Comparison of ENCODE assay signal across 25 cellular contexts in the genomic region with DNA sequence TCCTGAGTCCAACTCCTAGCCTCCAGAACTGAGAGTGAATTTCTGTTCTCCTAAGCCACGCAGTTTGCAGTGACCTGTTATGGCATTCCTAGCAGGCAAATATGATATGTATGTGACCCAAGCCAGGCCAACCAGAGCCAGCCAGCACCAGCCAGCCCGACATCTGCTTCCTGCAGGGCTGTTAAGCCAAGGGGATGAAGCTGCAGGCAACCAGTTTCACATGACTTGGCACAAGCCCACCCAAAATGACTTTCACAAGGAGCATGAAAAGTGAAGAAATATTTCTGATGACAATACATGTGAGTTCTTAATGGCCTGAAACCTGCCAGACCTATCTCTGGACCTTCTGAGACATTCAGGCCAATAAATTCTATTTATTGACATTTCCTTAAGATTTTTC.
DNase-seq lines count a peak whose midpoint lies in the region; ATAC-seq, FAIRE-seq and TF ChIP-seq lines count a peak whose summit lies in the region.
"Had no signal": no experiment of that assay in that cellular context is flagged by ENCODE, and none has a peak within 500 bp of the region (broad histone marks: within the 10 kb centered on the region; RNA-seq: fewer than 3 reads in every experiment).

No MANE protein-coding gene starts in this region.

- H3K36me3 ChIP-seq in MG63 (no peaks in the 10 kb centered on the region), endothelial cell of umbilical vein (ENCODE audit: control insufficient read depth in 2 of 2, extremely low read depth in 1 of 2, insufficient read depth in 2 of 2, low read length in 2 of 2) (no peaks in the 10 kb centered on the region), tibial artery (no peaks in the 10 kb centered on the region)
- H3K36me3 ChIP-seq: ascending aorta had no signal

- peaks cover 47% of the 10 kb centered on the region for H3K4me1 ChIP-seq in endothelial cell of umbilical vein (ENCODE audit: control insufficient read depth, extremely low read depth, insufficient read depth, low read length)
- H3K4me1 ChIP-seq in tibial artery: peaks cover 0 to 89% (median 44%) of the 10 kb centered on the region in 4 donors

- H4K20me1 ChIP-seq in endothelial cell of umbilical vein (replicated peaks; ENCODE audit: control insufficient read depth, extremely low read depth, insufficient read depth, low read length): no peaks in the 10 kb centered on the region

- CTCF ChIA-PET in endothelial cell of umbilical vein (lab: Charles Lee): interaction anchor here (1.1 to 1.2 kb wide), 2 partner anchors 13 to 66 kb away, joined by 3 to 5 read pairs; no protein-coding TSS in a partner anchor

- no TSS peak for BruUV-seq in endothelial cell of umbilical vein (replicated peaks; lab: Mats Ljungman, UMichigan)

- H3K27me3 ChIP-seq in MG63 (no peaks in the 10 kb centered on the region), endothelial cell of umbilical vein (ENCODE audit: control insufficient read depth in 2 of 2, insufficient read depth in 2 of 2, low read length in 2 of 2) (no peaks in the 10 kb centered on the region), tibial artery (no peaks in the 10 kb centered on the region)
- H3K27me3 ChIP-seq: ascending aorta, testis had no signal

- H3K9ac ChIP-seq in endothelial cell of umbilical vein (replicated peaks; ENCODE audit: extremely low read depth, insufficient read depth, low read length): no peak overlapping the region

- dilution Hi-C loops in endothelial cell of umbilical vein (cut with MboI; ENCODE audit: extremely low pct_ligation_motif_present, low sequenced_read_pairs): no loop called here

- TF ChIP-seq POLR2A in endothelial cell of umbilical vein (IDR thresholded peaks at IDR 0.05; ENCODE audit: low read depth, low read length): no peak

- H3K36me3 Mint-ChIP-seq in memory B cell: peaks cover 5% of the 10 kb centered on the region

- no peak overlapping the region for H3K4me3 Mint-ChIP-seq in memory B cell
- H3K4me3 Mint-ChIP-seq: activated B cell treated with CpG ODN at 0.5 μM for 24 hours; activated naive CD8-positive, alpha-beta T cell treated with anti-CD3 and anti-CD28 coated beads for 36 hours; CD8-positive, alpha-beta T cell; HFFc6; stimulated activated naive B cell treated with anti-CD40 and anti-IgM and Interleukin-4, amounts not matched to agents 10 μg/mL and 1 μg/mL and 100 μg/mL, for 72 hours had no signal

- no peak for TF ChIP-seq CTCF in endothelial cell of umbilical vein (IDR thresholded peaks at IDR 0.05; ENCODE audit: extremely low read depth in 1 of 2, insufficient read depth in 1 of 2, low read depth in 1 of 2, low read length in 2 of 2)
- TF ChIP-seq CTCF in tibial artery (IDR thresholded peaks at IDR 0.05): no peak

- H3K27ac Mint-ChIP-seq in memory B cell: peak overlapping the region; percentile 70
- H3K27ac Mint-ChIP-seq: activated B cell treated with CpG ODN at 0.5 μM for 24 hours; CD8-positive, alpha-beta T cell; HFFc6; stimulated activated naive B cell treated with anti-CD40 and anti-IgM and Interleukin-4, amounts not matched to agents 10 μg/mL and 1 μg/mL and 100 μg/mL, for 72 hours had no signal

- H3K27ac ChIP-seq in endothelial cell of umbilical vein (ENCODE audit: insufficient read depth, low read depth, low read length): no peak overlapping the region
- H3K27ac ChIP-seq in tibial artery: no peak overlapping the region
- H3K27ac ChIP-seq: ascending aorta, epithelial cell of prostate, testis had no signal

- H3K9me3 Mint-ChIP-seq in memory B cell: no peaks in the 10 kb centered on the region
- H3K9me3 Mint-ChIP-seq: activated B cell treated with CpG ODN at 0.5 μM for 24 hours; activated naive CD8-positive, alpha-beta T cell treated with anti-CD3 and anti-CD28 coated beads for 36 hours; CD8-positive, alpha-beta T cell; HFFc6; stimulated activated naive B cell treated with anti-CD40 and anti-IgM and Interleukin-4, amounts not matched to agents 10 μg/mL and 1 μg/mL and 100 μg/mL, for 72 hours had no signal

- H3K9me3 ChIP-seq in MG63 (no peaks in the 10 kb centered on the region), endothelial cell of umbilical vein (replicated peaks; ENCODE audit: control insufficient read depth, insufficient read depth, low read length) (no peaks in the 10 kb centered on the region), tibial artery (no peaks in the 10 kb centered on the region)
- H3K9me3 ChIP-seq: ascending aorta, testis had no signal

- peaks cover 40% of the 10 kb centered on the region for H3K4me1 Mint-ChIP-seq in memory B cell

- DNase-seq in MG63 (peak; percentile 49), endothelial cell of umbilical vein (ENCODE audit: low read depth, low spot score) (peak; percentile 19), memory B cell (ENCODE audit: low spot score in 2 of 2) (no peak), tibial artery (peak; percentile 60 to 80), GM19240 (ENCODE audit: insufficient read length, low spot score) (no peak), SHP77 treated with DMSO at 0.1 percent for 48 hours (lab: John Stamatoyannopoulos, UW) (no peak), NCI-H2171 (lab: John Stamatoyannopoulos, UW) (no peak)
- DNase-seq: activated B cell treated with CpG ODN at 0.5 μM for 24 hours; activated naive CD8-positive, alpha-beta T cell treated with anti-CD3 and anti-CD28 coated beads for 36 hours; AML-193; CD8-positive, alpha-beta T cell; central memory CD4-positive, alpha-beta T cell; HFFc6; IMR-90; kidney glomerular epithelial cell; NCI-H1092; NCI-H187 treated with DMSO at 0.1 percent for 48 hours; NCI-H345; NCI-H82; SIG-M5; stimulated activated CD4-positive, alpha-beta T cell treated with anti-CD3 and anti-CD28 coated beads, Interleukin-2, amount 100 ng/mL, for 48 hours; stimulated activated naive B cell treated with anti-CD40 and anti-IgM and Interleukin-4, amounts not matched to agents 10 μg/mL and 1 μg/mL and 100 μg/mL, for 72 hours; testis had no signal

- POLR2A ChIA-PET in endothelial cell of umbilical vein (lab: Charles Lee): no interaction called here

- intact Hi-C loops in endothelial cell of umbilical vein (cut with micrococcal nuclease) (no loop called here), tibial artery (cut with DNase I; ENCODE audit: low total_unique reads) (loop anchor here (5.0 kb wide), 1 partner anchor 75 kb away; no protein-coding TSS in a partner anchor)

- H3K9me1 ChIP-seq in endothelial cell of umbilical vein (replicated peaks; ENCODE audit: control insufficient read depth, extremely low read depth, insufficient read depth, low read length): no peaks in the 10 kb centered on the region

- H3K27me3 Mint-ChIP-seq in memory B cell: no peaks in the 10 kb centered on the region
- H3K27me3 Mint-ChIP-seq: activated B cell treated with CpG ODN at 0.5 μM for 24 hours; activated naive CD8-positive, alpha-beta T cell treated with anti-CD3 and anti-CD28 coated beads for 36 hours; stimulated activated naive B cell treated with anti-CD40 and anti-IgM and Interleukin-4, amounts not matched to agents 10 μg/mL and 1 μg/mL and 100 μg/mL, for 72 hours had no signal

- H3K4me2 ChIP-seq in endothelial cell of umbilical vein (ENCODE audit: insufficient read depth, low read length): no peak overlapping the region

- H3K4me3 ChIP-seq in MG63 (no peak overlapping the region), endothelial cell of umbilical vein (replicated peaks in 1 of 3; ENCODE audit: insufficient read depth in 1 of 3, low read depth in 1 of 3, low read length in 3 of 3) (no peak overlapping the region), tibial artery (no peak overlapping the region)
- H3K4me3 ChIP-seq: ascending aorta, testis had no signal

- no peaks in the 10 kb centered on the region for H3K79me2 ChIP-seq in endothelial cell of umbilical vein (ENCODE audit: control insufficient read depth, insufficient read depth, low read length)

- no peak for FAIRE-seq in endothelial cell of umbilical vein (lab: Jason Lieb, UNC)

- no peak for ATAC-seq in memory B cell (ENCODE audit: low read depth)
- ATAC-seq: CD8-positive, alpha-beta T cell; stimulated activated naive B cell treated with anti-CD40 and anti-IgM and Interleukin-4, amounts not matched to agents 10 μg/mL and 1 μg/mL and 100 μg/mL, for 72 hours had no signal

- no peak overlapping the region for H2AFZ ChIP-seq in endothelial cell of umbilical vein (ENCODE audit: low read depth, low read length)

TF ChIP-seq in endothelial cell of umbilical vein, 7 proteins besides CTCF, POLR2A, EP300 and RAD21:
- TF ChIP-seq POLR2AphosphoS5 (IDR thresholded peaks at IDR 0.05; ENCODE audit: insufficient read depth, low read depth, low read length) (no peak), EZH2 (IDR thresholded peaks at IDR 0.05; ENCODE audit: borderline replicate concordance, low read depth, low read length, severe bottlenecking) (no peak)
- TF ChIP-seq, protein P1, sequence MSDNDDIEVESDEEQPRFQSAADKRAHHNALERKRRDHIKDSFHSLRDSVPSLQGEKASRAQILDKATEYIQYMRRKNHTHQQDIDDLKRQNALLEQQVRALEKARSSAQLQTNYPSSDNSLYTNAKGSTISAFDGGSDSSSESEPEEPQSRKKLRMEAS (IDR thresholded peaks at IDR 0.05; ENCODE audit: insufficient read depth, insufficient read length): no peak

Comparison
In these comparisons a context has a peak if more than half of its experiments do, and no peak if none do; other contexts are left out.
1. DNase-seq: peak in MG63 (single experiment), endothelial cell of umbilical vein (single experiment) and tibial artery (2 of 2); none in memory B cell (0 of 2), GM19240 (single experiment), SHP77 treated with DMSO at 0.1 percent for 48 hours (single experiment) and NCI-H2171 (single experiment).